Comparison of ENCODE assay signal across 26 cellular contexts in the genomic region with DNA sequence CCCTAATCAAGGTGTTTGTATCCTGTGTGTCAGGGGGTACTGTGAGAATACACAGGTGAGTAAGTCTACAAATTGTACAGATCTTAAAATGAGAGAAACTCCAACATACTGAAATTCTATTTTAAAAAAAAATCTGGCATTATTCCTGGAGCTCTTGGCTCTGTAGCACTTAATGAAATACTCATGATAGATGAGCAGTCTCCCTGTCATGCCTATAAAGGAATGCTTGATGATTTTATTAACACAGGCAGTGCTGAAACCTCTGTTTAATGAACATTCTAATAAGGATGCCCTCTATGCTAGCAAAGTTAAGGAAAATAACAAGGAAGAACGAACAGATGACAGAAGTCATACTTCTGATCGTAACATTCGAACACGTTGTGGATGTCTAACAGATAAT.
"Had no signal": no experiment of that assay in that cellular context is flagged by ENCODE, and none has a peak within 500 bp of the region (broad histone marks: within the 10 kb centered on the region; RNA-seq: fewer than 3 reads in every experiment).

No MANE protein-coding gene starts in this region.

- H3K4me1 ChIP-seq: gastrocnemius medialis, neural progenitor cell, prostate gland, right atrium auricular region, stomach, thyroid gland, vagina had no signal

- FAIRE-seq: endothelial cell of umbilical vein, kidney had no signal

- H3K27me3 Mint-ChIP-seq: naive thymus-derived CD4-positive, alpha-beta T cell had no signal

- H3K4me3 ChIP-seq: coronary artery, esophagus muscularis mucosa, gastrocnemius medialis, heart left ventricle, hepatocyte, neural progenitor cell, prostate gland, right atrium auricular region, smooth muscle cell, stomach, thyroid gland, vagina had no signal

- H3K27me3 ChIP-seq: esophagus muscularis mucosa, gastrocnemius medialis, heart left ventricle, hepatocyte, neural progenitor cell, right atrium auricular region, stomach, thyroid gland, vagina had no signal

- DNase-seq: dermis blood vessel endothelial cell; effector memory CD4-positive, alpha-beta T cell; gastrocnemius medialis; heart left ventricle; kidney; mesendoderm; midbrain; naive thymus-derived CD4-positive, alpha-beta T cell; stimulated activated CD4-positive, alpha-beta T cell treated with anti-CD3 and anti-CD28 coated beads, Interleukin-12 subunit alpha, Interleukin-12 subunit beta, amount 100 ng/mL, for 4 hours; stimulated activated CD4-positive, alpha-beta T cell treated with anti-CD3 and anti-CD28 coated beads, Interleukin-2, amount 100 ng/mL, for 24 hours; stimulated activated CD4-positive, alpha-beta T cell treated with anti-CD3 and anti-CD28 coated beads, Interleukin-4, amount 100 ng/mL, for 24 hours; stimulated activated naive CD4-positive, alpha-beta T cell treated with Interleukin-2 at 50 U/mL for 16 hours; stomach; thyroid gland; trophoblast cell had no signal

- H3K9ac ChIP-seq: neural progenitor cell had no signal

- H3K27ac ChIP-seq: coronary artery, esophagus muscularis mucosa, gastrocnemius medialis, heart left ventricle, hepatocyte, neural progenitor cell, prostate gland, right atrium auricular region, stomach, thyroid gland, vagina had no signal

- H3K9me3 Mint-ChIP-seq: nephron; neural progenitor cell; stimulated activated effector memory CD8-positive, alpha-beta T cell treated with anti-CD3 and anti-CD28 coated beads, Interleukin-12 subunit alpha, Interleukin-12 subunit beta, amount 100 ng/mL, for 72 hours had no signal

- H3K79me2 ChIP-seq: hepatocyte had no signal

- H3K9me3 ChIP-seq: esophagus muscularis mucosa, gastrocnemius medialis, heart left ventricle, prostate gland, right atrium auricular region, stomach, thyroid gland, vagina had no signal

- H3K4me1 Mint-ChIP-seq: naive thymus-derived CD4-positive, alpha-beta T cell; nephron; neural progenitor cell; stimulated activated effector memory CD8-positive, alpha-beta T cell treated with anti-CD3 and anti-CD28 coated beads, Interleukin-12 subunit alpha, Interleukin-12 subunit beta, amount 100 ng/mL, for 72 hours had no signal

- H3K36me3 ChIP-seq: esophagus muscularis mucosa, gastrocnemius medialis, heart left ventricle, neural progenitor cell, prostate gland, right atrium auricular region, stomach, thyroid gland, vagina had no signal

- H3K4me3 Mint-ChIP-seq: naive thymus-derived CD4-positive, alpha-beta T cell; nephron; neural progenitor cell; stimulated activated effector memory CD8-positive, alpha-beta T cell treated with anti-CD3 and anti-CD28 coated beads, Interleukin-12 subunit alpha, Interleukin-12 subunit beta, amount 100 ng/mL, for 72 hours had no signal

- H2AFZ ChIP-seq: hepatocyte, neural progenitor cell had no signal

- H3K27ac Mint-ChIP-seq: naive thymus-derived CD4-positive, alpha-beta T cell; nephron; neural progenitor cell; stimulated activated effector memory CD8-positive, alpha-beta T cell treated with anti-CD3 and anti-CD28 coated beads, Interleukin-12 subunit alpha, Interleukin-12 subunit beta, amount 100 ng/mL, for 72 hours had no signal

- H3K4me2 ChIP-seq: hepatocyte, neural progenitor cell, smooth muscle cell had no signal

- H3K36me3 Mint-ChIP-seq: naive thymus-derived CD4-positive, alpha-beta T cell; neural progenitor cell; stimulated activated effector memory CD8-positive, alpha-beta T cell treated with anti-CD3 and anti-CD28 coated beads, Interleukin-12 subunit alpha, Interleukin-12 subunit beta, amount 100 ng/mL, for 72 hours had no signal
